8 cellular contexts compared by ENCODE assay signal in genomic region chr19:2775556-2776430, GRCh38. TPM values are rescaled to one million over a fixed set of nuclear protein-coding genes. Genes with fewer than 3 reads are reported as not detected.
DNase-seq lines count a peak whose midpoint lies in the region; ATAC-seq and TF ChIP-seq lines count a peak whose summit lies in the region.

No MANE protein-coding gene starts in this region.

- H3K4me1 ChIP-seq in esophagus squamous epithelium, result peaks cover 0 to 69% (median 8%) of the 10 kb centered on the region in 3 donors
- no peaks in the 10 kb centered on the region for H3K4me1 ChIP-seq in prostate gland (replicated peaks)

- peak overlapping the region; percentile 57 to 83 (median 71) for H3K27ac ChIP-seq in esophagus squamous epithelium
- H3K27ac ChIP-seq in prostate gland, result peak overlapping the region; percentile 9 to 38

- H3K36me3 Mint-ChIP-seq in type B pancreatic cell, result peaks cover 6% of the 10 kb centered on the region

- H3K4me3 ChIP-seq in esophagus squamous epithelium (peak overlapping the region in 3 of 4 donors; percentile 5 to 48 (median 27)), prostate gland (no peak overlapping the region)

- TF ChIP-seq POLR2A in esophagus squamous epithelium (IDR thresholded peaks at IDR 0.05) (no peak), prostate gland (IDR thresholded peaks at IDR 0.05) (no peak)

- no peaks in the 10 kb centered on the region for H3K9me3 Mint-ChIP-seq in type B pancreatic cell

- no peak for TF ChIP-seq CTCF in esophagus squamous epithelium (IDR thresholded peaks at IDR 0.05)
- TF ChIP-seq CTCF in prostate gland (IDR thresholded peaks at IDR 0.05), result no peak
- TF ChIP-seq CTCF in type B pancreatic cell (conservative IDR thresholded peaks at IDR 0.05), result no peak

- H3K4me1 Mint-ChIP-seq in type B pancreatic cell (ENCODE audit: unreplicated experiment), result peaks cover 20% of the 10 kb centered on the region

- H3K4me3 Mint-ChIP-seq in type B pancreatic cell, result peak overlapping the region; percentile 9

- no peaks in the 10 kb centered on the region for H3K27me3 ChIP-seq in esophagus squamous epithelium
- no peaks in the 10 kb centered on the region for H3K27me3 ChIP-seq in prostate gland (replicated peaks; ENCODE audit: insufficient read depth)

- in situ Hi-C loops in KBM-7 (cut with MboI; ENCODE audit: low pct_unique_long_range_greater_than_20kb, low sequenced_read_pairs), result no loop called here

- no peak for ATAC-seq in GM21447 (IDR thresholded peaks at IDR 0.05; ENCODE audit: unreplicated experiment)

- H3K9me3 ChIP-seq in esophagus squamous epithelium (no peaks in the 10 kb centered on the region), prostate gland (no peaks in the 10 kb centered on the region)

- intact Hi-C loops in esophagus squamous epithelium (cut with DNase I), result no loop called here
- intact Hi-C loops in prostate gland (cut with DNase I), result no loop called here

- H3K27ac Mint-ChIP-seq in type B pancreatic cell, result peak overlapping the region; percentile 63

- 67 to 81% methylated on average over 21 to 24 of the region's 29 CpGs for WGBS in esophagus squamous epithelium, 2 donors
- WGBS in prostate gland, result 83% methylated on average over 29 of the region's 29 CpGs

- peaks cover 0 to 48% (median 0%) of the 10 kb centered on the region in 3 donors for H3K36me3 ChIP-seq in esophagus squamous epithelium
- H3K36me3 ChIP-seq in prostate gland, result no peaks in the 10 kb centered on the region

- DNase-seq in KBM-7, result peak; percentile 51
- peak; percentile 70 for DNase-seq in activated T-cell treated with anti-CD3 and anti-CD28 coated beads for 4 hours
- DNase-seq in esophagus squamous epithelium (lab: John Stamatoyannopoulos, UW), result peak; percentile 22
- DNase-seq in prostate gland (ENCODE audit: low spot score), result no peak
- DNase-seq in type B pancreatic cell (ENCODE audit: extremely low spot score, unreplicated experiment), result no peak
- DNase-seq in LoVo (ENCODE audit: low spot score), result no peak
- no peak for DNase-seq in NCI-H510A treated with DMSO at 0.1 percent for 48 hours (lab: John Stamatoyannopoulos, UW)

- H3K27me3 Mint-ChIP-seq in type B pancreatic cell, result no peaks in the 10 kb centered on the region

RNA-seq across cellular contexts. Expression of gene SGTA, which starts 7.3 kb away (rescaled TPM):
- total RNA-seq in esophagus squamous epithelium (10 to 100 TPM; 30.6 to 45.0 (median 42.8) TPM), prostate gland (10 to 100 TPM; 72.4 to 87.9 TPM), type B pancreatic cell (ENCODE audit: low replicate concordance) (55.9 and 64.4 TPM in 2 replicates)

RNA-seq across cellular contexts. Expression of gene THOP1, which starts 9.5 kb away (rescaled TPM):
- total RNA-seq in esophagus squamous epithelium, result 10 to 100 TPM; 57.8 to 88.6 (median 74.7) TPM
- total RNA-seq in prostate gland, result 100 to 1,000 TPM; 119 to 132 TPM
- total RNA-seq in type B pancreatic cell (ENCODE audit: low replicate concordance), result 85.9 and 109 TPM in 2 replicates

RNA-seq across cellular contexts. Expression of gene SLC39A3, which starts 36.0 kb away (rescaled TPM):
- total RNA-seq in esophagus squamous epithelium (10 to 100 TPM; 14.8 to 22.1 (median 20.7) TPM), prostate gland (10 to 100 TPM; 46.6 to 67.9 TPM), type B pancreatic cell (ENCODE audit: low replicate concordance) (32.0 and 33.1 TPM in 2 replicates)

RNA-seq across cellular contexts. Expression of gene ZNF554, which starts 43.9 kb away (rescaled TPM):
- total RNA-seq in esophagus squamous epithelium (1 to 10 TPM in 3 of 4 donors, under 1 TPM in 1; 0.70 to 5.1 (median 4.0) TPM), prostate gland (1 to 10 TPM; 4.4 to 8.6 TPM), type B pancreatic cell (ENCODE audit: low replicate concordance) (8.1 and 9.4 TPM in 2 replicates)

RNA-seq across cellular contexts. Expression of gene DIRAS1, which starts 54.6 kb away (rescaled TPM):
- total RNA-seq in esophagus squamous epithelium, result 1 to 10 TPM in 2 of 4 donors, under 1 TPM in 2; 0.61 to 2.2 (median 1.4) TPM
- total RNA-seq in prostate gland, result 10 to 100 TPM in 1 of 2 donors, 1 to 10 TPM in 1; 3.8 to 24.6 TPM
- total RNA-seq in type B pancreatic cell (ENCODE audit: low replicate concordance), result 5.9 and 10.4 TPM in 2 replicates

Comparison
In these comparisons a context has a peak if more than half of its experiments do, and no peak if none do; other contexts are left out.
1. DNase-seq: peak in KBM-7 (single experiment), activated T-cell treated with anti-CD3 and anti-CD28 coated beads for 4 hours (single experiment) and esophagus squamous epithelium (single experiment); none in prostate gland (single experiment), type B pancreatic cell (single experiment), LoVo (single experiment) and NCI-H510A treated with DMSO at 0.1 percent for 48 hours (single experiment).
2. H3K4me3 ChIP-seq: peak in esophagus squamous epithelium (3 of 4); none in prostate gland (0 of 2).